1 cellular context compared by ENCODE assay signal in the genomic region with DNA sequence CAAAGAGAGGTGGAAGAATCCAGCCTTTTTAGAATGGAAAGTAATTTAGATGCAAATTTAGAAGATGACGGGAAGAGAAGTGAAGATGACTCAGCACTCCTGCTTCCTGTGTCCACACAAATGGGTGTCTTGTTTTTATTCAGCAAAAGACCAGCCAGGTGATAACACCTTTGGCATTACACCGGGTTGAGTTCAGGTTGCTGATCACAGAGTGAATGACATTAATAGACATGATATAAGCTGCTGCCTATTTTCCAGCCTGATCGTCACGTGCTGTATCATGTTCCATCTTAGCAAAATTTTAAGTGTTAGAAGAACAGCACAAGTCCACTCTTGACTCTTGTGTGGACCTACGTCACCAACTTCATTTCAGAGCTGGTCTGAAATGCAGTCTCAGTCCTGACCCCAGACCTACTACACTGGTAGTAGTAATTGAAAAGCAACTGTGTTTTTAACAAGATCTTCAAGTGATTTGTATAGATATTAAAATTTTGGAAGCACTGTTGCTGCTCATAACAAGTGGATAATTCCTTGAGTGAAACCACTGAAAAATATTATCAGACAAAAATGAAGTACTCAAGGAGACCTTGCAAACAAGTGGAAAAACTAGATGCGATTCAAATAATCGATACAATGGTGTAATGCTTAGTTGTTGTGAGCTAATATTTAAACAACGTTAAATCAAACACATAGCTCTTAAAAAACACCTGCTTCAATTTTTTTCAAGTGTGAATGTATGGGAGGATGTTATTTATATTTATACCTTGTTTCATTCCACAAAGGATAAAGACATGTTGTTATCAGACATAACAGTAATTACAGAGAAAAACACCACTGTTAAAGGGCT.
TF ChIP-seq lines count a peak whose summit lies in the region.

No MANE protein-coding gene starts in this region.

TF ChIP-seq in K562, 482 proteins besides CTCF, POLR2A, EP300 and RAD21 (continued from another document):
- TF ChIP-seq, protein P1, sequence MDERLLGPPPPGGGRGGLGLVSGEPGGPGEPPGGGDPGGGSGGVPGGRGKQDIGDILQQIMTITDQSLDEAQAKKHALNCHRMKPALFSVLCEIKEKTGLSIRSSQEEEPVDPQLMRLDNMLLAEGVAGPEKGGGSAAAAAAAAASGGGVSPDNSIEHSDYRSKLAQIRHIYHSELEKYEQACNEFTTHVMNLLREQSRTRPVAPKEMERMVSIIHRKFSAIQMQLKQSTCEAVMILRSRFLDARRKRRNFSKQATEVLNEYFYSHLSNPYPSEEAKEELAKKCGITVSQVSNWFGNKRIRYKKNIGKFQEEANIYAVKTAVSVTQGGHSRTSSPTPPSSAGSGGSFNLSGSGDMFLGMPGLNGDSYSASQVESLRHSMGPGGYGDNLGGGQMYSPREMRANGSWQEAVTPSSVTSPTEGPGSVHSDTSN (CRISPR knock-in tag; IDR thresholded peaks at IDR 0.05; ENCODE audit: low read depth), result no peak
- TF ChIP-seq, protein P1 (tag; conservative IDR thresholded peaks at IDR 0.05; ENCODE audit: low read depth), result no peak
- TF ChIP-seq ZEB2 (IDR thresholded peaks at IDR 0.05), result no peak
- no peak for TF ChIP-seq ZNF124 (CRISPR knock-in tag; IDR thresholded peaks at IDR 0.05)
- no peak for TF ChIP-seq TARDBP (IDR thresholded peaks at IDR 0.05)
- TF ChIP-seq TAF7 (tag; IDR thresholded peaks at IDR 0.05), result no peak
- no peak for TF ChIP-seq ZNF24 (IDR thresholded peaks at IDR 0.05)
- TF ChIP-seq SMAD1 (IDR thresholded peaks at IDR 0.05; ENCODE audit: low read depth, low read length, partially characterized antibody), result no peak
- TF ChIP-seq MAFF (IDR thresholded peaks at IDR 0.05; ENCODE audit: low read length), result peak; percentile 69
- no peak for TF ChIP-seq ZNF436 (CRISPR knock-in tag; IDR thresholded peaks at IDR 0.05)
- no peak for TF ChIP-seq JUND (IDR thresholded peaks at IDR 0.05; ENCODE audit: borderline replicate concordance, low read depth, low read length)
- peak; percentile 29; the same call in 1 of the 3 replicates for TF ChIP-seq JUND (tag; IDR thresholded peaks at IDR 0.05; ENCODE audit: borderline replicate concordance, low read depth, low read length)
- TF ChIP-seq SUPT5H (IDR thresholded peaks at IDR 0.05), result no peak
- peak; percentile 88 for TF ChIP-seq NFE2 (IDR thresholded peaks at IDR 0.05; ENCODE audit: low read depth)
- peak; percentile 85 for TF ChIP-seq C11orf30 (IDR thresholded peaks at IDR 0.05; ENCODE audit: low read depth)
- no peak for TF ChIP-seq NCOR1 (IDR thresholded peaks at IDR 0.05)
- TF ChIP-seq TBL1XR1 (IDR thresholded peaks at IDR 0.05; ENCODE audit: low read length in 2 of 2), result no peak
- TF ChIP-seq CBX8 (IDR thresholded peaks at IDR 0.05; ENCODE audit: borderline replicate concordance, extremely low read depth, low read depth, low read length, poor library complexity, severe bottlenecking), result no peak
- TF ChIP-seq CBX1 (IDR thresholded peaks at IDR 0.05; ENCODE audit: low read depth), result no peak
- peak; percentile 91 for TF ChIP-seq ZNF316 (IDR thresholded peaks at IDR 0.05)
- TF ChIP-seq NFE2L1 (tag; IDR thresholded peaks at IDR 0.05; ENCODE audit: borderline replicate concordance, low read depth), result peak; percentile 86
- TF ChIP-seq, protein P2, sequence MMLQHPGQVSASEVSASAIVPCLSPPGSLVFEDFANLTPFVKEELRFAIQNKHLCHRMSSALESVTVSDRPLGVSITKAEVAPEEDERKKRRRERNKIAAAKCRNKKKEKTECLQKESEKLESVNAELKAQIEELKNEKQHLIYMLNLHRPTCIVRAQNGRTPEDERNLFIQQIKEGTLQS (IDR thresholded peaks at IDR 0.05), result 0 out of 2 replicates have a peak, but pooled peaks have one; percentile 14
- TF ChIP-seq, protein P2 (CRISPR knock-in tag; conservative IDR thresholded peaks at IDR 0.05), result no peak
- no peak for TF ChIP-seq ATF1 (CRISPR knock-in tag; IDR thresholded peaks at IDR 0.05)
- peak; percentile 41 for TF ChIP-seq ATF1 (tag; IDR thresholded peaks at IDR 0.05)
- TF ChIP-seq, protein P3, sequence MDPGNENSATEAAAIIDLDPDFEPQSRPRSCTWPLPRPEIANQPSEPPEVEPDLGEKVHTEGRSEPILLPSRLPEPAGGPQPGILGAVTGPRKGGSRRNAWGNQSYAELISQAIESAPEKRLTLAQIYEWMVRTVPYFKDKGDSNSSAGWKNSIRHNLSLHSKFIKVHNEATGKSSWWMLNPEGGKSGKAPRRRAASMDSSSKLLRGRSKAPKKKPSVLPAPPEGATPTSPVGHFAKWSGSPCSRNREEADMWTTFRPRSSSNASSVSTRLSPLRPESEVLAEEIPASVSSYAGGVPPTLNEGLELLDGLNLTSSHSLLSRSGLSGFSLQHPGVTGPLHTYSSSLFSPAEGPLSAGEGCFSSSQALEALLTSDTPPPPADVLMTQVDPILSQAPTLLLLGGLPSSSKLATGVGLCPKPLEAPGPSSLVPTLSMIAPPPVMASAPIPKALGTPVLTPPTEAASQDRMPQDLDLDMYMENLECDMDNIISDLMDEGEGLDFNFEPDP (CRISPR knock-in tag; IDR thresholded peaks at IDR 0.05), result no peak
- TF ChIP-seq NONO (IDR thresholded peaks at IDR 0.05; ENCODE audit: low read depth in 2 of 2, low read length in 1 of 2), result no peak
- TF ChIP-seq HEY1 (CRISPR knock-in tag; IDR thresholded peaks at IDR 0.05; ENCODE audit: borderline replicate concordance), result no peak
- no peak for TF ChIP-seq ZNF644 (tag; IDR thresholded peaks at IDR 0.05; ENCODE audit: low read depth)
- TF ChIP-seq SP1 (CRISPR knock-in tag; IDR thresholded peaks at IDR 0.05), result no peak
- peak; percentile 13; the same call in 1 of the 2 replicates for TF ChIP-seq FOXJ2 (tag; IDR thresholded peaks at IDR 0.05)
- TF ChIP-seq, protein P4, sequence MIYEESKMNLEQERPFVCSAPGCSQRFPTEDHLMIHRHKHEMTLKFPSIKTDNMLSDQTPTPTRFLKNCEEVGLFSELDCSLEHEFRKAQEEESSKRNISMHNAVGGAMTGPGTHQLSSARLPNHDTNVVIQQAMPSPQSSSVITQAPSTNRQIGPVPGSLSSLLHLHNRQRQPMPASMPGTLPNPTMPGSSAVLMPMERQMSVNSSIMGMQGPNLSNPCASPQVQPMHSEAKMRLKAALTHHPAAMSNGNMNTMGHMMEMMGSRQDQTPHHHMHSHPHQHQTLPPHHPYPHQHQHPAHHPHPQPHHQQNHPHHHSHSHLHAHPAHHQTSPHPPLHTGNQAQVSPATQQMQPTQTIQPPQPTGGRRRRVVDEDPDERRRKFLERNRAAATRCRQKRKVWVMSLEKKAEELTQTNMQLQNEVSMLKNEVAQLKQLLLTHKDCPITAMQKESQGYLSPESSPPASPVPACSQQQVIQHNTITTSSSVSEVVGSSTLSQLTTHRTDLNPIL (CRISPR knock-in tag; IDR thresholded peaks at IDR 0.05), result no peak
- TF ChIP-seq BCL6 (CRISPR knock-in tag; IDR thresholded peaks at IDR 0.05), result no peak
- TF ChIP-seq SRSF9 (IDR thresholded peaks at IDR 0.05; ENCODE audit: borderline replicate concordance, low read depth, low read length), result no peak
- TF ChIP-seq BACH1 (tag; IDR thresholded peaks at IDR 0.05), result peak; percentile 88
